Comparison of ENCODE assay signal across 9 cellular contexts in the genomic region with DNA sequence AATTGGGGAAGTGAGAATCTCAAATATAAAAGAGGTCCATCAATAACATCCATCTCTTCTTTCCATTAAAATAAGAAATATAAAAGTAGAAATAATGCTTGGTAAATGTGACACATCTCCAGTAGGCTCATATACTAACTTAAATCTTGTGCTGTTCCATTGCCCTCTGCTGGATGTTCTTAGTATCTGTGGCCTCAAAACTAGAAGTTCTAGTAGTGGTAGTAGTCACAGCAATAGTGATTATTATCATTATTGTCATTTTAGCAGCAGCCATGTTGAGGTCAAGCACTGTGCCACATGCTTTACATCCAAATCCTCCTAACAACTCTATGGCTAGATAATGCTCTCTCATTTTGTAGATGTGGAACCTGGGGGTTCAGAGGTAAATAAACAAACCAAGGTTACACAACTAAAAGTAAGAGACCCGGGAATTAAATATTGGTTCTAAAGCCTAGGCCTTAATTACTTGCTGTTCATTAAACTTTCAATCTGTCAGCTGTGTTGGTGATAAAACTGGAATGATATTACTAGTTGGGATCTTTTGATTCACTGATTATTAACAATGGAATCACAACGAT. TPM values are rescaled to one million over a fixed set of nuclear protein-coding genes. Genes with fewer than 3 reads are reported as not detected.
A peak's percentile ranks its signal among the peaks of the same experiment; 100 is the strongest.
DNase-seq lines count a peak whose midpoint lies in the region; ATAC-seq and TF ChIP-seq lines count a peak whose summit lies in the region.
"Had no signal": no experiment of that assay in that cellular context is flagged by ENCODE, and none has a peak within 500 bp of the region (broad histone marks: within the 10 kb centered on the region; RNA-seq: fewer than 3 reads in every experiment).

No MANE protein-coding gene starts in this region.

- H3K27me3 ChIP-seq in H7 (ENCODE audit: control insufficient read depth, insufficient read depth, low read length) (no peaks in the 10 kb centered on the region), Loucy (ENCODE audit: insufficient read depth, low read length, poor library complexity, severe bottlenecking) (no peaks in the 10 kb centered on the region), thoracic aorta (replicated peaks; ENCODE audit: insufficient read depth) (no peaks in the 10 kb centered on the region)

- DNase-seq in activated CD4-positive, alpha-beta T cell treated with anti-CD3 and anti-CD28 coated beads for 36 hours = peak; percentile 37
- no peak for DNase-seq in activated CD4-positive, alpha-beta T cell treated with anti-CD3 and anti-CD28 coated beads, Interleukin-2, amount 50 U/mL, for 1 hour
- DNase-seq in H7 (peak; percentile 18), RKO (ENCODE audit: low spot score) (peak; percentile 80), kidney tubule cell (ENCODE audit: low spot score) (peak; percentile 74), thoracic aorta (ENCODE audit: low spot score) (no peak)
- DNase-seq in central memory CD8-positive, alpha-beta T cell (ENCODE audit: low spot score in 2 of 2) = no peak

- peaks cover 3% of the 10 kb centered on the region for H3K36me3 Mint-ChIP-seq in activated CD4-positive, alpha-beta T cell treated with anti-CD3 and anti-CD28 coated beads for 36 hours (ENCODE audit: low read depth)
- H3K36me3 Mint-ChIP-seq in central memory CD8-positive, alpha-beta T cell (ENCODE audit: insufficient read depth) = no peaks in the 10 kb centered on the region

- H3K9me3 Mint-ChIP-seq in activated CD4-positive, alpha-beta T cell treated with anti-CD3 and anti-CD28 coated beads for 36 hours (ENCODE audit: low read depth) = peaks cover 2% of the 10 kb centered on the region
- H3K9me3 Mint-ChIP-seq in central memory CD8-positive, alpha-beta T cell = no peaks in the 10 kb centered on the region
- H3K9me3 Mint-ChIP-seq: CD8-positive, alpha-beta memory T cell had no signal

- no peak overlapping the region for H3K4me3 ChIP-seq in H7 (ENCODE audit: insufficient read depth, low read depth, low read length)
- H3K4me3 ChIP-seq in Loucy (ENCODE audit: low read length, poor library complexity, severe bottlenecking) = no peak overlapping the region
- H3K4me3 ChIP-seq in thoracic aorta = no peak overlapping the region

- no peak overlapping the region for H3K27ac Mint-ChIP-seq in activated CD4-positive, alpha-beta T cell treated with anti-CD3 and anti-CD28 coated beads for 36 hours
- no peak overlapping the region for H3K27ac Mint-ChIP-seq in central memory CD8-positive, alpha-beta T cell (ENCODE audit: low read depth)
- H3K27ac Mint-ChIP-seq: CD8-positive, alpha-beta memory T cell had no signal

- H3K9me3 ChIP-seq in Loucy (ENCODE audit: insufficient read depth, low read depth, low read length) (no peaks in the 10 kb centered on the region), thoracic aorta (no peaks in the 10 kb centered on the region)

- ATAC-seq in activated CD4-positive, alpha-beta T cell treated with anti-CD3 and anti-CD28 coated beads for 36 hours = peak; percentile 77
- peak; percentile 71 for ATAC-seq in central memory CD8-positive, alpha-beta T cell (replicated peaks; ENCODE audit: extremely low read depth, poor library complexity, severe bottlenecking)
- peak; percentile 50 for ATAC-seq in thoracic aorta (ENCODE audit: insufficient number of reproducible peaks, low FRiP score, low read depth)

- H3F3A ChIP-seq in Loucy (ENCODE audit: low read depth) = no peaks in the 10 kb centered on the region

- no peaks in the 10 kb centered on the region for H3K4me1 ChIP-seq in Loucy (ENCODE audit: insufficient read depth, low read length, poor library complexity, severe bottlenecking)
- no peaks in the 10 kb centered on the region for H3K4me1 ChIP-seq in thoracic aorta (ENCODE audit: control insufficient read depth in 1 of 2, low read depth in 2 of 2)

- H3K27ac ChIP-seq in thoracic aorta = no peak overlapping the region

- no peak overlapping the region for H3K4me3 Mint-ChIP-seq in activated CD4-positive, alpha-beta T cell treated with anti-CD3 and anti-CD28 coated beads for 36 hours
- no peak overlapping the region for H3K4me3 Mint-ChIP-seq in central memory CD8-positive, alpha-beta T cell
- H3K4me3 Mint-ChIP-seq: CD8-positive, alpha-beta memory T cell had no signal

- CTCF ChIA-PET in activated CD4-positive, alpha-beta T cell treated with anti-CD3 and anti-CD28 coated beads for 36 hours (lab: Charles Lee) = interaction anchor here (0.5 to 3.2 kb wide), 25 partner anchors 12 to 408 kb away, joined by 3 to 21 read pairs (median 4); partner anchors contain the start of genes BTLA and SLC9C1

- TF ChIP-seq CTCF in Loucy (conservative IDR thresholded peaks at IDR 0.05; ENCODE audit: low read length) (peak; percentile 88), thoracic aorta (IDR thresholded peaks at IDR 0.05) (peak; percentile 86)

- H3K79me2 ChIP-seq in Loucy (ENCODE audit: insufficient read depth, low read length) = no peaks in the 10 kb centered on the region

- intact Hi-C loops in activated CD4-positive, alpha-beta T cell treated with anti-CD3 and anti-CD28 coated beads for 36 hours (cut with DNase I, micrococcal nuclease) = loop anchor here (1.0 to 10.0 kb wide), 9 partner anchors 21 to 408 kb away; no protein-coding TSS in a partner anchor

- no peaks in the 10 kb centered on the region for H4K20me1 ChIP-seq in Loucy (ENCODE audit: insufficient read depth, low read length, poor library complexity, severe bottlenecking)

- H3K4me1 Mint-ChIP-seq in activated CD4-positive, alpha-beta T cell treated with anti-CD3 and anti-CD28 coated beads for 36 hours = peaks cover 22% of the 10 kb centered on the region
- H3K4me1 Mint-ChIP-seq in central memory CD8-positive, alpha-beta T cell = peaks cover 11% of the 10 kb centered on the region

- no peaks in the 10 kb centered on the region for H3K9me2 ChIP-seq in Loucy (replicated peaks; ENCODE audit: low read depth, low read length)

- no peaks in the 10 kb centered on the region for H3K27me3 Mint-ChIP-seq in activated CD4-positive, alpha-beta T cell treated with anti-CD3 and anti-CD28 coated beads for 36 hours
- no peaks in the 10 kb centered on the region for H3K27me3 Mint-ChIP-seq in central memory CD8-positive, alpha-beta T cell

- H3K9ac ChIP-seq in Loucy (ENCODE audit: low read depth, low read length, poor library complexity, severe bottlenecking) = no peak overlapping the region

- no peak overlapping the region for H3K4me2 ChIP-seq in Loucy (ENCODE audit: low read depth, low read length, poor library complexity, severe bottlenecking)

- POLR2A ChIA-PET in activated CD4-positive, alpha-beta T cell treated with anti-CD3 and anti-CD28 coated beads for 36 hours (lab: Charles Lee) = no interaction called here

- no peak overlapping the region for H2AFZ ChIP-seq in Loucy (ENCODE audit: low read length)

- H3K36me3 ChIP-seq in H7 (replicated peaks; ENCODE audit: control insufficient read depth, insufficient read depth, low read length) = no peaks in the 10 kb centered on the region; the same call in 1 of the 2 replicates
- H3K36me3 ChIP-seq in Loucy (ENCODE audit: insufficient read depth, low read length) = no peaks in the 10 kb centered on the region
- no peaks in the 10 kb centered on the region for H3K36me3 ChIP-seq in thoracic aorta

RNA-seq across cellular contexts. Expression of gene BTLA, which starts 20.2 kb away (rescaled TPM):
- 10 to 100 TPM; 21.0 to 21.7 TPM for total RNA-seq in activated CD4-positive, alpha-beta T cell treated with anti-CD3 and anti-CD28 coated beads for 36 hours
- total RNA-seq in H7 (2014; rRNA removed; shearing (Covaris generic)) = not detected in 2 replicates
- total RNA-seq in thoracic aorta = under 1 TPM in 1 of 2 donors, not detected in 1; 0.35 TPM

RNA-seq across cellular contexts. Expression of gene ATG3, which starts 42.2 kb away (rescaled TPM):
- total RNA-seq in activated CD4-positive, alpha-beta T cell treated with anti-CD3 and anti-CD28 coated beads for 36 hours = 10 to 100 TPM; 54.9 to 71.0 TPM
- 53.9 and 64.1 TPM in 2 replicates for total RNA-seq in H7 (2014; rRNA removed; shearing (Covaris generic))
- 10 to 100 TPM; 37.5 to 52.6 TPM for total RNA-seq in thoracic aorta

RNA-seq across cellular contexts. Expression of gene SLC35A5, which starts 42.3 kb away (rescaled TPM):
- total RNA-seq in activated CD4-positive, alpha-beta T cell treated with anti-CD3 and anti-CD28 coated beads for 36 hours = 10 to 100 TPM; 16.5 to 18.7 TPM
- 44.4 and 51.5 TPM in 2 replicates for total RNA-seq in H7 (2014; rRNA removed; shearing (Covaris generic))
- total RNA-seq in thoracic aorta = 10 to 100 TPM; 17.5 to 45.9 TPM

Comparison
In these comparisons a context has a peak if more than half of its experiments do, and no peak if none do; other contexts are left out.
1. DNase-seq: peak in activated CD4-positive, alpha-beta T cell treated with anti-CD3 and anti-CD28 coated beads for 36 hours (single experiment), H7 (single experiment), RKO (single experiment) and kidney tubule cell (single experiment); none in activated CD4-positive, alpha-beta T cell treated with anti-CD3 and anti-CD28 coated beads, Interleukin-2, amount 50 U/mL, for 1 hour (single experiment), central memory CD8-positive, alpha-beta T cell (0 of 2) and thoracic aorta (single experiment).
2. RNA of gene BTLA, which starts 20.2 kb away (total RNA-seq): 21.0 to 21.7 TPM in activated CD4-positive, alpha-beta T cell treated with anti-CD3 and anti-CD28 coated beads for 36 hours; 0.35 TPM in thoracic aorta and not detected in H7; every median in the first group is over 10 times any median in the second.
3. Peak in every context shown above with its lines, with median percentiles within 50 percentile points of each other: ATAC-seq.